ENCODE assay signal across 20 cellular contexts in the genomic region with DNA sequence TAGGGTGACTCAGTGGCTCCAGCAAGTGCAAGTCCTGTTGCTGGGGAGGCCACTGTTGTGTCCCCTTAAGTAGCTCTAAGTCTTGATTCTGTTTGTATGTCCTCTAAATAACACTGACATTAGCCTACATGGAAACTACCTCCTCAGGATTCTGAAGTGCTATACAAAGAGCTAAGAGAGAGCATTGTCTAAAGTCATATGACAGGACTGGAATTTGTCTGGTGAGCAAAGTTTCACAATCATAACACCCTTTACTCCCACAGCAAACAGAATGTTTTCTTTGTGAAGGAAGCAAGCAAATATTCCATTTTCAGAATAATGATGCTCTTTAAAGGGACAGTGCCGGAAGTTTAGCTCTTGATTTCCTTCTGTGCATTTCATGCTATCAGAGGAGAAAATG. TPM values are rescaled to one million over a fixed set of nuclear protein-coding genes. Genes with fewer than 3 reads are reported as not detected.
DNase-seq lines count a peak whose midpoint lies in the region; ATAC-seq, FAIRE-seq and TF ChIP-seq lines count a peak whose summit lies in the region.
"Had no signal": no experiment of that assay in that cellular context is flagged by ENCODE, and none has a peak within 500 bp of the region (broad histone marks: within the 10 kb centered on the region; RNA-seq: fewer than 3 reads in every experiment).

No MANE protein-coding gene starts in this region.

- peak; percentile 80 for ATAC-seq in sciatic nerve
- ATAC-seq in activated T-cell treated with anti-CD3 and anti-CD28 coated beads, Interleukin-2, amount 50 U/mL, for 4 hours, result no peak
- no peak for ATAC-seq in natural killer cell treated with Interleukin-12 subunit alpha and Interleukin-12 subunit beta and Interleukin-15 and Interleukin-18, amount 100 ng/mL, for 72 hours

- DNase-seq in GM19239 (ENCODE audit: insufficient read length, low spot score), result no peak
- peak; percentile 59 for DNase-seq in cardiac fibroblast (ENCODE audit: low read depth in 2 of 2)
- peak; percentile 85 for DNase-seq in foreskin melanocyte
- no peak for DNase-seq in sciatic nerve (ENCODE audit: low spot score)
- DNase-seq in activated T-cell treated with anti-CD3 and anti-CD28 coated beads, Interleukin-2, amount 50 U/mL, for 4 hours, result no peak
- no peak for DNase-seq in uterus
- no peak for DNase-seq in natural killer cell treated with Interleukin-12 subunit alpha and Interleukin-12 subunit beta and Interleukin-15 and Interleukin-18, amount 100 ng/mL, for 72 hours (ENCODE audit: low spot score)
- DNase-seq: ACHN; BE2C; CD4-positive, alpha-beta memory T cell; DMS79 treated with DMSO at 0.1 percent for 48 hours; HCEC 1CT; NCI-H1436; NCI-H2029 treated with DMSO at 0.1 percent for 48 hours; NCI-H524 had no signal

- H3K4me3 ChIP-seq in cardiac fibroblast (replicated peaks in 1 of 2; ENCODE audit: low read depth in 2 of 2, low read length in 2 of 2) (no peak overlapping the region), uterus (no peak overlapping the region)

- H3K4me1 ChIP-seq in uterus, result no peaks in the 10 kb centered on the region
- H3K4me1 ChIP-seq: BE2C had no signal

- no peaks in the 10 kb centered on the region for H3K27me3 ChIP-seq in uterus
- H3K27me3 ChIP-seq: BE2C had no signal

- H3K27ac Mint-ChIP-seq in natural killer cell treated with Interleukin-12 subunit alpha and Interleukin-12 subunit beta and Interleukin-15 and Interleukin-18, amount 100 ng/mL, for 72 hours, result no peak overlapping the region
- H3K27ac Mint-ChIP-seq: CD4-positive, alpha-beta memory T cell had no signal

- no peak for TF ChIP-seq POLR2A in uterus (IDR thresholded peaks at IDR 0.05)

- no peak overlapping the region for H3K4me3 Mint-ChIP-seq in activated T-cell treated with anti-CD3 and anti-CD28 coated beads, Interleukin-2, amount 50 U/mL, for 4 hours
- no peak overlapping the region for H3K4me3 Mint-ChIP-seq in natural killer cell treated with Interleukin-12 subunit alpha and Interleukin-12 subunit beta and Interleukin-15 and Interleukin-18, amount 100 ng/mL, for 72 hours
- H3K4me3 Mint-ChIP-seq: CD4-positive, alpha-beta memory T cell had no signal

- TF ChIP-seq CTCF in cardiac fibroblast (IDR thresholded peaks at IDR 0.05; ENCODE audit: low read depth, low read length), result no peak
- TF ChIP-seq CTCF in uterus (IDR thresholded peaks at IDR 0.05), result no peak

- no peaks in the 10 kb centered on the region for H3K9me3 ChIP-seq in uterus
- H3K9me3 ChIP-seq: BE2C had no signal

- no peaks in the 10 kb centered on the region for H3K4me1 Mint-ChIP-seq in activated T-cell treated with anti-CD3 and anti-CD28 coated beads, Interleukin-2, amount 50 U/mL, for 4 hours (ENCODE audit: low read depth)
- H3K4me1 Mint-ChIP-seq in natural killer cell treated with Interleukin-12 subunit alpha and Interleukin-12 subunit beta and Interleukin-15 and Interleukin-18, amount 100 ng/mL, for 72 hours (ENCODE audit: low read depth in 2 of 2), result no peaks in the 10 kb centered on the region
- H3K4me1 Mint-ChIP-seq: CD4-positive, alpha-beta memory T cell had no signal

- FAIRE-seq in GM19239 (lab: Jason Lieb, UNC), result peak; percentile 40
- FAIRE-seq: D721Med, G401.6, GM12891 had no signal

- H3K36me3 ChIP-seq in uterus, result no peaks in the 10 kb centered on the region
- H3K36me3 ChIP-seq: BE2C had no signal

- H3K27me3 Mint-ChIP-seq in activated T-cell treated with anti-CD3 and anti-CD28 coated beads, Interleukin-2, amount 50 U/mL, for 4 hours (ENCODE audit: low read depth), result no peaks in the 10 kb centered on the region
- peaks cover 8 to 11% of the 10 kb centered on the region in 2 donors for H3K27me3 Mint-ChIP-seq in natural killer cell treated with Interleukin-12 subunit alpha and Interleukin-12 subunit beta and Interleukin-15 and Interleukin-18, amount 100 ng/mL, for 72 hours
- H3K27me3 Mint-ChIP-seq: CD4-positive, alpha-beta memory T cell had no signal

- peaks cover 4% of the 10 kb centered on the region for H3K9me3 Mint-ChIP-seq in activated T-cell treated with anti-CD3 and anti-CD28 coated beads, Interleukin-2, amount 50 U/mL, for 4 hours
- no peaks in the 10 kb centered on the region for H3K9me3 Mint-ChIP-seq in natural killer cell treated with Interleukin-12 subunit alpha and Interleukin-12 subunit beta and Interleukin-15 and Interleukin-18, amount 100 ng/mL, for 72 hours

- intact Hi-C loops in sciatic nerve (cut with DNase I) (no loop called here), uterus (cut with DNase I; ENCODE audit: low total_unique reads) (no loop called here)

- H3K27ac ChIP-seq in uterus, result no peak overlapping the region

- H3K36me3 Mint-ChIP-seq in activated T-cell treated with anti-CD3 and anti-CD28 coated beads, Interleukin-2, amount 50 U/mL, for 4 hours (ENCODE audit: insufficient read depth), result no peaks in the 10 kb centered on the region
- no peaks in the 10 kb centered on the region for H3K36me3 Mint-ChIP-seq in natural killer cell treated with Interleukin-12 subunit alpha and Interleukin-12 subunit beta and Interleukin-15 and Interleukin-18, amount 100 ng/mL, for 72 hours
- H3K36me3 Mint-ChIP-seq: CD4-positive, alpha-beta memory T cell had no signal

RNA-seq across cellular contexts. Expression of a gene that starts 23.4 kb away (rescaled TPM):
- total RNA-seq in sciatic nerve (not detected), uterus (not detected)
- not detected for total RNA-seq in activated T-cell treated with anti-CD3 and anti-CD28 coated beads, Interleukin-2, amount 50 U/mL, for 4 hours
- not detected for total RNA-seq in natural killer cell treated with Interleukin-12 subunit alpha and Interleukin-12 subunit beta and Interleukin-15 and Interleukin-18, amount 100 ng/mL, for 72 hours
- total RNA-seq: CD4-positive, alpha-beta memory T cell; HT-29; RPMI7951 had no signal

RNA-seq across cellular contexts. Expression of a gene that starts 28.2 kb away (rescaled TPM):
- not detected for total RNA-seq in sciatic nerve
- total RNA-seq in activated T-cell treated with anti-CD3 and anti-CD28 coated beads, Interleukin-2, amount 50 U/mL, for 4 hours, result not detected
- not detected for total RNA-seq in uterus
- not detected for total RNA-seq in natural killer cell treated with Interleukin-12 subunit alpha and Interleukin-12 subunit beta and Interleukin-15 and Interleukin-18, amount 100 ng/mL, for 72 hours
- total RNA-seq: CD4-positive, alpha-beta memory T cell; HT-29; RPMI7951 had no signal

RNA-seq across cellular contexts. Expression of a gene that starts 33.1 kb away (rescaled TPM):
- total RNA-seq in sciatic nerve, result not detected
- not detected for total RNA-seq in activated T-cell treated with anti-CD3 and anti-CD28 coated beads, Interleukin-2, amount 50 U/mL, for 4 hours
- total RNA-seq in uterus, result not detected
- not detected for total RNA-seq in natural killer cell treated with Interleukin-12 subunit alpha and Interleukin-12 subunit beta and Interleukin-15 and Interleukin-18, amount 100 ng/mL, for 72 hours
- total RNA-seq: CD4-positive, alpha-beta memory T cell; HT-29; RPMI7951 had no signal

RNA-seq across cellular contexts. Expression of a gene that starts 37.9 kb away (rescaled TPM):
- total RNA-seq in sciatic nerve (not detected), uterus (not detected)
- not detected for total RNA-seq in activated T-cell treated with anti-CD3 and anti-CD28 coated beads, Interleukin-2, amount 50 U/mL, for 4 hours
- not detected for total RNA-seq in natural killer cell treated with Interleukin-12 subunit alpha and Interleukin-12 subunit beta and Interleukin-15 and Interleukin-18, amount 100 ng/mL, for 72 hours
- total RNA-seq: CD4-positive, alpha-beta memory T cell; HT-29; RPMI7951 had no signal

RNA-seq across cellular contexts. Expression of a gene that starts 38.5 kb away (rescaled TPM):
- total RNA-seq in sciatic nerve (7.2 TPM), uterus (1 to 10 TPM in 2 of 4 donors, under 1 TPM in 2; 0.29 to 5.4 (median 1.1) TPM)
- total RNA-seq in activated T-cell treated with anti-CD3 and anti-CD28 coated beads, Interleukin-2, amount 50 U/mL, for 4 hours, result 1 to 10 TPM in 2 of 3 donors, under 1 TPM in 1; 0.76 to 2.0 (median 1.9) TPM
- under 1 TPM in 1 of 2 donors, not detected in 1; 0.14 TPM for total RNA-seq in natural killer cell treated with Interleukin-12 subunit alpha and Interleukin-12 subunit beta and Interleukin-15 and Interleukin-18, amount 100 ng/mL, for 72 hours

Comparison
In these comparisons a context has a peak if more than half of its experiments do, and no peak if none do; other contexts are left out.
1. DNase-seq: peak in cardiac fibroblast (2 of 2) and foreskin melanocyte (single experiment); none in GM19239 (single experiment), sciatic nerve (single experiment), activated T-cell treated with anti-CD3 and anti-CD28 coated beads, Interleukin-2, amount 50 U/mL, for 4 hours (single experiment), uterus (0 of 2) and natural killer cell treated with Interleukin-12 subunit alpha and Interleukin-12 subunit beta and Interleukin-15 and Interleukin-18, amount 100 ng/mL, for 72 hours (single experiment).